8 cellular contexts compared by ENCODE assay signal in genomic region chr22:22207845-22208564, GRCh38. TPM values are rescaled to one million over a fixed set of nuclear protein-coding genes. Genes with fewer than 3 reads are reported as not detected.
DNase-seq lines count a peak whose midpoint lies in the region; ATAC-seq and TF ChIP-seq lines count a peak whose summit lies in the region.

No MANE protein-coding gene starts in this region.

- TF ChIP-seq CTCF in heart right ventricle (IDR thresholded peaks at IDR 0.05), result peak in 7 of 9 donors; percentile 26 to 73 (median 53)
- TF ChIP-seq CTCF in smooth muscle cell (IDR thresholded peaks at IDR 0.05; ENCODE audit: borderline replicate concordance, insufficient read depth, poor library complexity, severe bottlenecking), result peak; percentile 53

- DNase-seq in GF-D8 (lab: John Stamatoyannopoulos, UW) (peak; percentile 78), GM23248 (peak; percentile 84), Kasumi-1 (lab: John Stamatoyannopoulos, UW) (peak; percentile 78 to 79), SJSA1 (ENCODE audit: low read depth in 1 of 2, low spot score in 2 of 2) (peak; percentile 48 to 68), heart right ventricle (peak; percentile 19 to 57), smooth muscle cell (lab: John Stamatoyannopoulos, UW; ENCODE audit: unreplicated experiment) (no peak)
- peak; percentile 34 to 80 (median 66) for DNase-seq in activated naive CD4-positive, alpha-beta T cell (lab: John Stamatoyannopoulos, UW)

- H3K9ac ChIP-seq in GM23248 (no peak overlapping the region), smooth muscle cell (ENCODE audit: low read depth) (no peak overlapping the region)

- H3K27ac ChIP-seq in GM23248 (no peak overlapping the region), SJSA1 (no peak overlapping the region), heart right ventricle (no peak overlapping the region), smooth muscle cell (ENCODE audit: low read depth) (no peak overlapping the region)

- ATAC-seq in heart right ventricle (peak in 5 of 8 donors; percentile 7 to 58 (median 48)), HG03469 (IDR thresholded peaks at IDR 0.05; ENCODE audit: unreplicated experiment) (no peak)

- H3K4me1 ChIP-seq in GM23248 (ENCODE audit: insufficient read depth) (peaks cover 10% of the 10 kb centered on the region), SJSA1 (replicated peaks) (no peaks in the 10 kb centered on the region), heart right ventricle (no peaks in the 10 kb centered on the region), smooth muscle cell (ENCODE audit: low read depth) (no peaks in the 10 kb centered on the region)

- in situ Hi-C loops in GM23248 (cut with MboI), result loop anchor here (10.0 kb wide), 1 partner anchor 63 kb away; no protein-coding TSS in a partner anchor

- peaks cover 28% of the 10 kb centered on the region for H3K27me3 ChIP-seq in GM23248 (replicated peaks; ENCODE audit: insufficient read depth)
- peaks cover 31% of the 10 kb centered on the region for H3K27me3 ChIP-seq in SJSA1 (replicated peaks)
- H3K27me3 ChIP-seq in heart right ventricle, result peaks cover 0 to 87% (median 66%) of the 10 kb centered on the region in 7 donors
- peaks cover 66% of the 10 kb centered on the region for H3K27me3 ChIP-seq in smooth muscle cell (ENCODE audit: low read depth)

- H3K9me3 ChIP-seq in GM23248 (ENCODE audit: low read depth) (no peaks in the 10 kb centered on the region), SJSA1 (replicated peaks) (no peaks in the 10 kb centered on the region), heart right ventricle (no peaks in the 10 kb centered on the region), smooth muscle cell (replicated peaks; ENCODE audit: low read depth) (no peaks in the 10 kb centered on the region)

- no peaks in the 10 kb centered on the region for H4K20me1 ChIP-seq in GM23248 (ENCODE audit: insufficient read depth)
- no peaks in the 10 kb centered on the region for H4K20me1 ChIP-seq in smooth muscle cell (ENCODE audit: low read depth)

- H3K79me2 ChIP-seq in GM23248 (ENCODE audit: insufficient read depth) (no peaks in the 10 kb centered on the region), smooth muscle cell (ENCODE audit: low read depth) (no peaks in the 10 kb centered on the region)

- H3K4me3 ChIP-seq in GM23248 (no peak overlapping the region), SJSA1 (no peak overlapping the region), heart right ventricle (no peak overlapping the region), smooth muscle cell (no peak overlapping the region)

- H3K9me2 ChIP-seq in GM23248 (ENCODE audit: insufficient read depth), result no peaks in the 10 kb centered on the region

- H3K36me3 ChIP-seq in GM23248 (ENCODE audit: low read depth) (no peaks in the 10 kb centered on the region), SJSA1 (no peaks in the 10 kb centered on the region), heart right ventricle (no peaks in the 10 kb centered on the region), smooth muscle cell (ENCODE audit: low read depth) (no peaks in the 10 kb centered on the region)

- H2AFZ ChIP-seq in GM23248 (no peak overlapping the region), smooth muscle cell (ENCODE audit: low read depth) (no peak overlapping the region)

- WGBS in GM23248 (ENCODE audit: low coverage in 1 of 2, low lambda C conversion rate in 2 of 2, missing lambda C conversion rate in 2 of 2), 2 experiments, result 7 to 11% methylated on average over 6 of the region's 6 CpGs
- 23 to 26% methylated on average over 6 of the region's 6 CpGs for WGBS in heart right ventricle, 2 donors
- 19% methylated on average over 6 of the region's 6 CpGs for WGBS in smooth muscle cell (ENCODE audit: low lambda C conversion rate)

- H3K4me2 ChIP-seq in GM23248 (ENCODE audit: unreplicated experiment) (no peak overlapping the region), smooth muscle cell (no peak overlapping the region)

- intact Hi-C loops in heart right ventricle (cut with DNase I), result no loop called here

- no peaks in the 10 kb centered on the region for H3F3A ChIP-seq in GM23248 (ENCODE audit: insufficient read depth)
- H3F3A ChIP-seq in smooth muscle cell (ENCODE audit: low read depth), result no peaks in the 10 kb centered on the region

RNA-seq across cellular contexts. Expression of gene VPREB1, which starts 36.6 kb away (rescaled TPM):
- not detected in 2 replicates for total RNA-seq in GM23248 (2014; rRNA removed; shearing (Covaris generic))
- not detected in 2 replicates for polyA plus RNA-seq in GM23248 (2016; fragmentation: Nextera tagmentation; extraction: Ambion mirVana)
- total RNA-seq in SJSA1 (2014; rRNA removed; shearing (Covaris generic)), result not detected in 2 replicates
- not detected for total RNA-seq in heart right ventricle
- polyA plus RNA-seq in heart right ventricle, result not detected
- not detected in 2 replicates for total RNA-seq in smooth muscle cell
- not detected in 2 replicates for polyA plus RNA-seq in smooth muscle cell
